1 cellular context compared by ENCODE assay signal in the genomic region with DNA sequence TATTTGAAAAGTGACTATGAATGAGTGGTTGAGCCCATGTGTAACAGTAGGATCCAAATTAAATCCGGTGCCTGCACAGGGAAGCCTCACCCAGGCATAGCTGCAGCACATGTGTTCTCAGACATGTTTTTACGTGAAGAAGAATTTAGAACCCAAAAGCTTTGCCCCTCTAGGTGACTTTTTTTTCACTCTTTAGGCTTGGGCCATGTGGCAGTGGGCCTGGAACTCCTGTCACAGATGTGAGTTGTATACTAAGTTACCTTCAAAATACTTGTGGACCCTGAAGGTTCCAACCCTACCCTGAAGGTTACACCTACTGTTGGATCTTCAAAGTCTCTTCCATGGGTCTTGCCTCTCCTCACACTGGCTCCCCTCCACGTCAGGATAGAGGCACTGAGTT.
TF ChIP-seq lines count a peak whose summit lies in the region.

No MANE protein-coding gene starts in this region.

TF ChIP-seq in GM23338, 12 proteins besides CTCF, POLR2A, EP300 and RAD21 (continued from another document):
- TF ChIP-seq, protein P1, sequence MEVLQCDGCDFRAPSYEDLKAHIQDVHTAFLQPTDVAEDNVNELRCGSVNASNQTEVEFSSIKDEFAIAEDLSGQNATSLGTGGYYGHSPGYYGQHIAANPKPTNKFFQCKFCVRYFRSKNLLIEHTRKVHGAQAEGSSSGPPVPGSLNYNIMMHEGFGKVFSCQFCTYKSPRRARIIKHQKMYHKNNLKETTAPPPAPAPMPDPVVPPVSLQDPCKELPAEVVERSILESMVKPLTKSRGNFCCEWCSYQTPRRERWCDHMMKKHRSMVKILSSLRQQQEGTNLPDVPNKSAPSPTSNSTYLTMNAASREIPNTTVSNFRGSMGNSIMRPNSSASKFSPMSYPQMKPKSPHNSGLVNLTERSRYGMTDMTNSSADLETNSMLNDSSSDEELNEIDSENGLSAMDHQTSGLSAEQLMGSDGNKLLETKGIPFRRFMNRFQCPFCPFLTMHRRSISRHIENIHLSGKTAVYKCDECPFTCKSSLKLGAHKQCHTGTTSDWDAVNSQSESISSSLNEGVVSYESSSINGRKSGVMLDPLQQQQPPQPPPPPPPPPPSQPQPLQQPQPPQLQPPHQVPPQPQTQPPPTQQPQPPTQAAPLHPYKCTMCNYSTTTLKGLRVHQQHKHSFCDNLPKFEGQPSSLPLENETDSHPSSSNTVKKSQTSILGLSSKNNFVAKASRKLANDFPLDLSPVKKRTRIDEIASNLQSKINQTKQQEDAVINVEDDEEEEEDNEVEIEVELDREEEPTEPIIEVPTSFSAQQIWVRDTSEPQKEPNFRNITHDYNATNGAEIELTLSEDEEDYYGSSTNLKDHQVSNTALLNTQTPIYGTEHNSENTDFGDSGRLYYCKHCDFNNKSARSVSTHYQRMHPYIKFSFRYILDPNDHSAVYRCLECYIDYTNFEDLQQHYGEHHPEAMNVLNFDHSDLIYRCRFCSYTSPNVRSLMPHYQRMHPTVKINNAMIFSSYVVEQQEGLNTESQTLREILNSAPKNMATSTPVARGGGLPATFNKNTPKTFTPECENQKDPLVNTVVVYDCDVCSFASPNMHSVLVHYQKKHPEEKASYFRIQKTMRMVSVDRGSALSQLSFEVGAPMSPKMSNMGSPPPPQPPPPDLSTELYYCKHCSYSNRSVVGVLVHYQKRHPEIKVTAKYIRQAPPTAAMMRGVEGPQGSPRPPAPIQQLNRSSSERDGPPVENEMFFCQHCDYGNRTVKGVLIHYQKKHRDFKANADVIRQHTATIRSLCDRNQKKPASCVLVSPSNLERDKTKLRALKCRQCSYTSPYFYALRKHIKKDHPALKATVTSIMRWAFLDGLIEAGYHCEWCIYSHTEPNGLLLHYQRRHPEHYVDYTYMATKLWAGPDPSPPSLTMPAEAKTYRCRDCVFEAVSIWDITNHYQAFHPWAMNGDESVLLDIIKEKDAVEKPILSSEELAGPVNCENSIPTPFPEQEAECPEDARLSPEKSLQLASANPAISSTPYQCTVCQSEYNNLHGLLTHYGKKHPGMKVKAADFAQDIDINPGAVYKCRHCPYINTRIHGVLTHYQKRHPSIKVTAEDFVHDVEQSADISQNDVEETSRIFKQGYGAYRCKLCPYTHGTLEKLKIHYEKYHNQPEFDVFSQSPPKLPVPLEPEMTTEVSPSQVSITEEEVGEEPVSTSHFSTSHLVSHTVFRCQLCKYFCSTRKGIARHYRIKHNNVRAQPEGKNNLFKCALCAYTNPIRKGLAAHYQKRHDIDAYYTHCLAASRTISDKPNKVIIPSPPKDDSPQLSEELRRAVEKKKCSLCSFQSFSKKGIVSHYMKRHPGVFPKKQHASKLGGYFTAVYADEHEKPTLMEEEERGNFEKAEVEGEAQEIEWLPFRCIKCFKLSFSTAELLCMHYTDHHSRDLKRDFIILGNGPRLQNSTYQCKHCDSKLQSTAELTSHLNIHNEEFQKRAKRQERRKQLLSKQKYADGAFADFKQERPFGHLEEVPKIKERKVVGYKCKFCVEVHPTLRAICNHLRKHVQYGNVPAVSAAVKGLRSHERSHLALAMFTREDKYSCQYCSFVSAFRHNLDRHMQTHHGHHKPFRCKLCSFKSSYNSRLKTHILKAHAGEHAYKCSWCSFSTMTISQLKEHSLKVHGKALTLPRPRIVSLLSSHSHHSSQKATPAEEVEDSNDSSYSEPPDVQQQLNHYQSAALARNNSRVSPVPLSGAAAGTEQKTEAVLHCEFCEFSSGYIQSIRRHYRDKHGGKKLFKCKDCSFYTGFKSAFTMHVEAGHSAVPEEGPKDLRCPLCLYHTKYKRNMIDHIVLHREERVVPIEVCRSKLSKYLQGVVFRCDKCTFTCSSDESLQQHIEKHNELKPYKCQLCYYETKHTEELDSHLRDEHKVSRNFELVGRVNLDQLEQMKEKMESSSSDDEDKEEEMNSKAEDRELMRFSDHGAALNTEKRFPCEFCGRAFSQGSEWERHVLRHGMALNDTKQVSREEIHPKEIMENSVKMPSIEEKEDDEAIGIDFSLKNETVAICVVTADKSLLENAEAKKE (CRISPR knock-in tag; IDR thresholded peaks at IDR 0.05), result no peak
- no peak for TF ChIP-seq POLR2AphosphoS5 (IDR thresholded peaks at IDR 0.05; ENCODE audit: low read depth)
- no peak for TF ChIP-seq REST (IDR thresholded peaks at IDR 0.05; ENCODE audit: unreplicated experiment)
- TF ChIP-seq NANOG (IDR thresholded peaks at IDR 0.05; ENCODE audit: borderline replicate concordance), result no peak
